In genomic region chr9:116087751-116088194, GRCh38 we compare ENCODE assay signal across 12 cellular contexts.
A peak's percentile ranks its signal among the peaks of the same experiment; 100 is the strongest.
DNase-seq lines count a peak whose midpoint lies in the region; ATAC-seq, FAIRE-seq and TF ChIP-seq lines count a peak whose summit lies in the region.
"Had no signal": no experiment of that assay in that cellular context is flagged by ENCODE, and none has a peak within 500 bp of the region (broad histone marks: within the 10 kb centered on the region; RNA-seq: fewer than 3 reads in every experiment).

No MANE protein-coding gene starts in this region.

- TF ChIP-seq RAD21 in A549 (conservative IDR thresholded peaks at IDR 0.05 in 1 of 2, IDR thresholded peaks at IDR 0.05 in 1 of 2) = peak in 1 of 2 experiments; percentile 32; a peak in 1 of 5 replicates

- H3K27ac ChIP-seq in A549 (peak overlapping the region; percentile 77 to 84), SK-N-MC (peak overlapping the region; percentile 48)

- TF ChIP-seq POLR2A in A549 (IDR thresholded peaks at IDR 0.05; ENCODE audit: low read length) (no peak), lower leg skin (IDR thresholded peaks at IDR 0.05) (no peak)

- peaks cover 28% of the 10 kb centered on the region for H3K4me1 ChIP-seq in A549

- CTCF ChIA-PET in A549 (lab: Yijun Ruan, JAX) = interaction anchor here (1.9 kb wide), 1 partner anchor 12 kb away, joined by 4 read pairs; no protein-coding TSS in a partner anchor

- no peaks in the 10 kb centered on the region for H3K36me3 ChIP-seq in SK-N-MC (ENCODE audit: insufficient read depth, low read length)
- H3K36me3 ChIP-seq: upper lobe of left lung had no signal

- intact Hi-C loops in lower leg skin (cut with DNase I; ENCODE audit: low total_unique reads) = no loop called here

- DNase-seq in A549 (ENCODE audit: low read depth in 1 of 2, low spot score in 1 of 2) = peak; percentile 47 to 87
- peak; percentile 65 for DNase-seq in H4 (ENCODE audit: low spot score)
- DNase-seq in SK-N-MC (ENCODE audit: low read depth, low spot score) = no peak
- DNase-seq in glomerular visceral epithelial cell (ENCODE audit: extremely low spot score) = peak; percentile 45
- no peak for DNase-seq in lower leg skin (ENCODE audit: low spot score in 2 of 2)
- no peak for DNase-seq in stimulated activated CD4-positive, alpha-beta T cell treated with anti-CD3 and anti-CD28 coated beads, Interleukin-2, amount 100 ng/mL, for 48 hours
- DNase-seq in 8988T = no peak
- DNase-seq in germinal center (ENCODE audit: low spot score) = no peak
- DNase-seq: activated CD4-positive, alpha-beta memory T cell treated with anti-CD3 and anti-CD28 coated beads, Interleukin-2, amount 10 ng/mL, durations not matched to agents 7 days and 5 days; CD4-positive, alpha-beta T cell; T-cell had no signal

- peak overlapping the region; percentile 63 for H3K4me2 ChIP-seq in A549

- TF ChIP-seq EP300 in A549 (IDR thresholded peaks at IDR 0.05) = peak; percentile 68 to 78; a peak in 4 of 5 replicates

- peaks cover 8% of the 10 kb centered on the region; the same call in 1 of the 3 replicates for H3K9me3 ChIP-seq in A549
- no peaks in the 10 kb centered on the region for H3K9me3 ChIP-seq in SK-N-MC (ENCODE audit: low read depth, low read length)
- H3K9me3 ChIP-seq: upper lobe of left lung had no signal

- ATAC-seq in A549 = peak; percentile 87 to 89
- ATAC-seq: T-cell had no signal

- peak; percentile 85 for FAIRE-seq in A549 (lab: Jason Lieb, UNC)

- no peak overlapping the region for H3K9ac ChIP-seq in SK-N-MC (ENCODE audit: insufficient read length)

- WGBS in A549 (ENCODE audit: missing lambda C conversion rate) = 0% methylated on average over 3 of the region's 3 CpGs
- WGBS in lower leg skin, 2 donors = 47 to 56% methylated on average over 3 of the region's 3 CpGs

- H3K4me3 ChIP-seq in A549 (no peak overlapping the region), SK-N-MC (peak overlapping the region; percentile 3; the same call in 1 of the 2 replicates), lower leg skin (ENCODE audit: low read depth, poor library complexity, severe bottlenecking) (no peak overlapping the region)
- H3K4me3 ChIP-seq: upper lobe of left lung had no signal

- TF ChIP-seq CTCF in A549 (IDR thresholded peaks at IDR 0.05) (no peak), lower leg skin (IDR thresholded peaks at IDR 0.05) (no peak)

- POLR2A ChIA-PET in A549 (lab: Yijun Ruan, JAX) = interaction anchor here (1.0 to 1.9 kb wide), 5 partner anchors 65 to 415 kb away, joined by 3 to 34 read pairs (median 5); partner anchors contain the start of gene PAPPA

TF ChIP-seq in A549, 52 proteins besides CTCF, POLR2A, EP300 and RAD21:
- TF ChIP-seq MAFK (IDR thresholded peaks at IDR 0.05; ENCODE audit: partially characterized antibody) = peak; percentile 65
- TF ChIP-seq FOSL2 (IDR thresholded peaks at IDR 0.05) = peak; percentile 74
- TF ChIP-seq FOSL2 (CRISPR knock-in tag; IDR thresholded peaks at IDR 0.05) = peak; percentile 90
- TF ChIP-seq JUNB (IDR thresholded peaks at IDR 0.05) = peak; percentile 92
- TF ChIP-seq CEBPB (IDR thresholded peaks at IDR 0.05) = peak; percentile 16 to 73; a peak in 2 of 4 replicates
- peak; percentile 27; the same call in 2 of the 3 replicates for TF ChIP-seq SMC3 (IDR thresholded peaks at IDR 0.05)
- TF ChIP-seq MAX (IDR thresholded peaks at IDR 0.05) = peak; percentile 22; the same call in 1 of the 2 replicates
- TF ChIP-seq E2F6 (IDR thresholded peaks at IDR 0.05; ENCODE audit: borderline replicate concordance, low read depth) = no peak
- TF ChIP-seq GATA3 (IDR thresholded peaks at IDR 0.05; ENCODE audit: borderline replicate concordance) = peak; percentile 70
- TF ChIP-seq CHD4 (IDR thresholded peaks at IDR 0.05; ENCODE audit: borderline replicate concordance) = no peak
- TF ChIP-seq JUN (IDR thresholded peaks at IDR 0.05) = peak; percentile 67 to 68; a peak in 3 of 5 replicates
- no peak for TF ChIP-seq PHF8 (IDR thresholded peaks at IDR 0.05; ENCODE audit: borderline replicate concordance, low read depth)

Comparison
In these comparisons a context has a peak if more than half of its experiments do, and no peak if none do; other contexts are left out.
1. DNase-seq: peak in A549 (2 of 2), H4 (single experiment) and glomerular visceral epithelial cell (single experiment); none in SK-N-MC (single experiment), lower leg skin (0 of 2), stimulated activated CD4-positive, alpha-beta T cell treated with anti-CD3 and anti-CD28 coated beads, Interleukin-2, amount 100 ng/mL, for 48 hours (0 of 2), 8988T (single experiment) and germinal center (single experiment).